ENCODE assay signal across 7 cellular contexts in the genomic region with DNA sequence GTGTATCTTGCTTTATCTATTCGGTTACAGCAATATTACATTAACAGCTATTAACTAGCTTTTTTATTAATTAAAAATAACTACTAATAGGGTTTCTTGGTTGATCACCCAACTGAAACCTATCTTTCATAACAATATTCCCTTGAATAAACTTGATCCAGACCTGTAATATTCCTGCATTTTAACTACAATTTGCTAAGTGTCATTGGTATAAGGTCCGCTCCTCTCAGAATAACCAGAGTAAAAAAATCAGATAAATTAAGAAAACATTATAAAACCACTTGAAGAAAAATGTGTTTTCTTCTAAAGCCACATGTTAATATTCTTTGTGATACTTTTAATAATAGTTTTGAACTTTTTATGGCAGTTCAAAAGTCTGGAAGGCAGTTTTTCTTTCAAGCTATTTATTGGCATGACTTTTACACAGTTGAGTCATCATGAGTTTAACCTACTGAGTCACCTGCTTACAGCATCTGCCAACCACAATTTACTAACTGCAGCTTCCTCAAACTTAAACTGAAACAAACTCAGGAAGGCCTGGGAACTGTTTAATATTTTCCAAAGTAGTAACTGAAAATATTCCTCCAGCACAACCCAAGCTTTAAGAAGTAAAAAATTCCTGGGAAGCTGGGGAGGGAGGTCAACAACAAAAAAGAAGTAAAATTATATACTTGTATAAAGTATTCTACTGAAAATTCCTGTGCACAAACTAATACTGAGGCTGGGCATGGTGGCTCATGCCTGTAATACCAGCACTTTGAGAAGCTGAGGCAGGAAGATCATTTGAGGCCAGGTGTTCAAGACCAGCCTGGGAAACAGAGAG.
DNase-seq lines count a peak whose midpoint lies in the region; ATAC-seq, FAIRE-seq and TF ChIP-seq lines count a peak whose summit lies in the region.

No MANE protein-coding gene starts in this region.

- TF ChIP-seq POLR2A in GM12891 (IDR thresholded peaks at IDR 0.05; ENCODE audit: low read depth, low read length): no peak

- H4K20me1 ChIP-seq in keratinocyte (ENCODE audit: control insufficient read depth, extremely low read depth, insufficient read depth, low read length): peaks cover 18% of the 10 kb centered on the region

- intact Hi-C loops in tibial artery (cut with DNase I; ENCODE audit: low total_unique reads): no loop called here

- H3K4me1 Mint-ChIP-seq in activated naive CD8-positive, alpha-beta T cell (ENCODE audit: low read depth): peaks cover 68% of the 10 kb centered on the region

- H3K9me3 Mint-ChIP-seq in activated naive CD8-positive, alpha-beta T cell (ENCODE audit: low read depth): no peaks in the 10 kb centered on the region

- ATAC-seq in GM21825 (IDR thresholded peaks at IDR 0.05; ENCODE audit: unreplicated experiment): peak; percentile 86

- no peak overlapping the region for H3K9ac ChIP-seq in keratinocyte (ENCODE audit: control insufficient read depth, extremely low read depth, insufficient read depth, low read length)

- no peaks in the 10 kb centered on the region for H3K9me1 ChIP-seq in keratinocyte (ENCODE audit: control insufficient read depth, extremely low read depth, insufficient read depth, low read length)

- H3K27ac Mint-ChIP-seq in activated naive CD8-positive, alpha-beta T cell: peak overlapping the region; percentile 91

- H3K27ac ChIP-seq in keratinocyte (ENCODE audit: control insufficient read depth, insufficient read depth, low read length) (peak overlapping the region; percentile 58), tibial artery (peak overlapping the region; percentile 21 to 61)
- H3K27ac ChIP-seq in effector memory CD4-positive, alpha-beta T cell (ENCODE audit: insufficient read depth, low read length, poor library complexity, severe bottlenecking): no peak overlapping the region

- H3K4me3 ChIP-seq in keratinocyte (ENCODE audit: control insufficient read depth in 2 of 3, extremely low read depth in 1 of 3, insufficient read depth in 2 of 3, low read depth in 1 of 3, low read length in 3 of 3): no peak overlapping the region
- H3K4me3 ChIP-seq in tibial artery: no peak overlapping the region
- H3K4me3 ChIP-seq in effector memory CD4-positive, alpha-beta T cell (ENCODE audit: insufficient read depth, low read depth, low read length, poor library complexity, severe bottlenecking): no peak overlapping the region

- no peaks in the 10 kb centered on the region for H3K27me3 Mint-ChIP-seq in activated naive CD8-positive, alpha-beta T cell

- dilution Hi-C loops in keratinocyte (cut with MboI; ENCODE audit: extremely low pct_ligation_motif_present, low sequenced_read_pairs): no loop called here

- peak; percentile 7 for DNase-seq in GM12891 (ENCODE audit: insufficient read length, low spot score)
- DNase-seq in KG1 (lab: John Stamatoyannopoulos, UW): peak; percentile 39
- DNase-seq in keratinocyte (ENCODE audit: low read depth, low spot score): peak; percentile 63
- no peak for DNase-seq in tibial artery
- no peak for DNase-seq in effector memory CD4-positive, alpha-beta T cell

- no peaks in the 10 kb centered on the region for H3K9me3 ChIP-seq in keratinocyte (ENCODE audit: control insufficient read depth, low read depth, low read length)
- no peaks in the 10 kb centered on the region for H3K9me3 ChIP-seq in tibial artery
- H3K9me3 ChIP-seq in effector memory CD4-positive, alpha-beta T cell (ENCODE audit: control insufficient read depth, low read length): no peaks in the 10 kb centered on the region

- peak overlapping the region; percentile 77 for H3K4me3 Mint-ChIP-seq in activated naive CD8-positive, alpha-beta T cell

- H3K79me2 ChIP-seq in keratinocyte (ENCODE audit: control insufficient read depth, insufficient read depth, low read length): peaks cover 73% of the 10 kb centered on the region

- no peaks in the 10 kb centered on the region for H3K27me3 ChIP-seq in keratinocyte (ENCODE audit: control insufficient read depth, extremely low read depth, insufficient read depth, low read length)
- no peaks in the 10 kb centered on the region for H3K27me3 ChIP-seq in tibial artery
- no peaks in the 10 kb centered on the region for H3K27me3 ChIP-seq in effector memory CD4-positive, alpha-beta T cell (replicated peaks; ENCODE audit: control insufficient read depth, insufficient read depth, low read length, poor library complexity, severe bottlenecking)

- TF ChIP-seq CTCF in keratinocyte (optimal IDR thresholded peaks at IDR 0.05 in 1 of 3, IDR thresholded peaks at IDR 0.05 in 1 of 3, conservative IDR thresholded peaks at IDR 0.05 in 1 of 3; ENCODE audit: extremely low read depth in 1 of 3, insufficient read depth in 2 of 3, low read length in 3 of 3): no peak
- TF ChIP-seq CTCF in tibial artery (IDR thresholded peaks at IDR 0.05): peak in 1 of 2 experiments; percentile 8

- H3K36me3 ChIP-seq in keratinocyte (ENCODE audit: control insufficient read depth in 2 of 2, extremely low read depth in 1 of 2, insufficient read depth in 2 of 2, low read length in 2 of 2): peaks cover 0 to 2% of the 10 kb centered on the region in 2 experiments
- H3K36me3 ChIP-seq in tibial artery: no peaks in the 10 kb centered on the region
- no peaks in the 10 kb centered on the region for H3K36me3 ChIP-seq in effector memory CD4-positive, alpha-beta T cell (ENCODE audit: control insufficient read depth, insufficient read depth, low read length)

- FAIRE-seq in GM12891 (lab: Jason Lieb, UNC) (peak; percentile 72), keratinocyte (lab: Jason Lieb, UNC) (peak; percentile 73)

- peaks cover 20% of the 10 kb centered on the region for H3K4me1 ChIP-seq in keratinocyte (ENCODE audit: control insufficient read depth, extremely low read depth, insufficient read depth, low read length)
- H3K4me1 ChIP-seq in tibial artery: peaks cover 0 to 62% (median 14%) of the 10 kb centered on the region in 4 donors
- peaks cover 10% of the 10 kb centered on the region for H3K4me1 ChIP-seq in effector memory CD4-positive, alpha-beta T cell (ENCODE audit: control insufficient read depth, insufficient read depth, low read length, poor library complexity, severe bottlenecking)

- peak overlapping the region; percentile 54 for H3K4me2 ChIP-seq in keratinocyte (ENCODE audit: control insufficient read depth, extremely low read depth, insufficient read depth, low read depth, low read length)

- no peak overlapping the region for H2AFZ ChIP-seq in keratinocyte (ENCODE audit: control insufficient read depth, low read length)

- peaks cover 5% of the 10 kb centered on the region for H3K36me3 Mint-ChIP-seq in activated naive CD8-positive, alpha-beta T cell

TF ChIP-seq in GM12891, 5 proteins besides CTCF, POLR2A, EP300 and RAD21:
- TF ChIP-seq SPI1 (IDR thresholded peaks at IDR 0.05; ENCODE audit: low read depth, low read length) (peak; percentile 51), PAX5 (IDR thresholded peaks at IDR 0.05; ENCODE audit: insufficient read depth, low read length, severe bottlenecking) (no peak), POU2F2 (IDR thresholded peaks at IDR 0.05; ENCODE audit: low read depth, low read length) (no peak)

Comparison
In these comparisons a context has a peak if more than half of its experiments do, and no peak if none do; other contexts are left out.
1. DNase-seq: peak in GM12891 (single experiment), KG1 (single experiment) and keratinocyte (single experiment); none in tibial artery (0 of 2) and effector memory CD4-positive, alpha-beta T cell (0 of 3).